ENCODE assay signal across 9 cellular contexts in the genomic region with DNA sequence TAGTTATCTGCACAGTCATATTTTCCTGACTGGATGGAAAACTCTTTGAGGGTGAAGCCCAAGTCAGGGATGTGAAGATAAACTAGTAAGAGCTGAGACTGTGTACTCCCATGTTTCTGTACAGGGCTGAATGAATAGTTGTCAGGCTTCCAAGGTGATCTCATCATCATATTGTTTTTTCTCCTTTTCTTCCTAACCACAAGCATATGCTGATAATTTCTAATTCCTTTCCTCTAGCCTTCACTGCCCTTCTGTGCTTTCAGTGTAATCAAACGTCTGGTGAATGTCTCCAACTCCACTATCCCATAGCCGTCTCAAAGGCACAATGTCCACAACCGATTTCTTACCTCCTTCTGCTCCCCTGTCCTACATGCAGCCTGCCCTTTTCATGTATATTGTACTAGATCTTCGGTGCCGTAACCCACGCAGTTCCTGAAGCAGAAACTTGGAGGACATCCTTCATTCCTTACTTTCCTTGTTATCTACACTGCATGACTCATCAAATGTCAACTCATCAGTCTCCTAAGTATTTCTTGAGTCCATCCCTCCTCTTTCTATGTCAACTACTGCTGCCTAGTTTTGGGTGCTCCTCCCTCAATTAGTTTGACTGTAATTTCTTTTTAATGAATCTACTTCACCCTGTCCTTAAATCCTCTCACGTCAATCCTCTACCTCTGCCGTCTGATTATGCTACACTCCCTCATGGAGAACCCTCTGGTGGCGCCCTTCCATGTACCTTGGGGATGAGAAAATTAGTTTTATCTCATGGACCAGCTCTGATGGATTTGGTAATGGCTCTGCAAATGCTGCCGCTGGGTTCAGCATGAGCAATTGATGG. TPM values are rescaled to one million over a fixed set of nuclear protein-coding genes. Genes with fewer than 3 reads are reported as not detected.
DNase-seq lines count a peak whose midpoint lies in the region; ATAC-seq and TF ChIP-seq lines count a peak whose summit lies in the region.
"Had no signal": no experiment of that assay in that cellular context is flagged by ENCODE, and none has a peak within 500 bp of the region (broad histone marks: within the 10 kb centered on the region; RNA-seq: fewer than 3 reads in every experiment).

No MANE protein-coding gene starts in this region.

- peak; percentile 84 for ATAC-seq in RWPE2 (ENCODE audit: low read depth)
- no peak for ATAC-seq in HG03039 (IDR thresholded peaks at IDR 0.05; ENCODE audit: unreplicated experiment)

- no peaks in the 10 kb centered on the region for H3K27me3 ChIP-seq in RWPE2 (ENCODE audit: insufficient read depth, poor library complexity, severe bottlenecking)
- no peaks in the 10 kb centered on the region for H3K27me3 ChIP-seq in effector memory CD4-positive, alpha-beta T cell (replicated peaks; ENCODE audit: control insufficient read depth, insufficient read depth, low read length, poor library complexity, severe bottlenecking)

- H3K36me3 ChIP-seq in RWPE2 (ENCODE audit: low read depth), result peaks cover 11% of the 10 kb centered on the region
- peaks cover 4% of the 10 kb centered on the region for H3K36me3 ChIP-seq in effector memory CD4-positive, alpha-beta T cell (ENCODE audit: control insufficient read depth, insufficient read depth, low read length)

- H3K4me3 ChIP-seq in RWPE2 (ENCODE audit: severe bottlenecking), result no peak overlapping the region
- H3K4me3 ChIP-seq in fibroblast of mammary gland (ENCODE audit: control insufficient read depth, low read depth, low read length), result peak overlapping the region; percentile 53
- H3K4me3 ChIP-seq in effector memory CD4-positive, alpha-beta T cell (ENCODE audit: insufficient read depth, low read depth, low read length, poor library complexity, severe bottlenecking), result no peak overlapping the region

- H3K9me3 ChIP-seq in RWPE2 (ENCODE audit: severe bottlenecking), result no peaks in the 10 kb centered on the region
- H3K9me3 ChIP-seq in effector memory CD4-positive, alpha-beta T cell (ENCODE audit: control insufficient read depth, low read length), result no peaks in the 10 kb centered on the region

- H3K4me1 ChIP-seq in RWPE2 (ENCODE audit: insufficient read depth, poor library complexity, severe bottlenecking), result peaks cover 17% of the 10 kb centered on the region
- H3K4me1 ChIP-seq in effector memory CD4-positive, alpha-beta T cell (ENCODE audit: control insufficient read depth, insufficient read depth, low read length, poor library complexity, severe bottlenecking), result peaks cover 4% of the 10 kb centered on the region

- peak overlapping the region; percentile 26 for H3K27ac ChIP-seq in RWPE2 (ENCODE audit: poor library complexity, severe bottlenecking)
- no peak overlapping the region for H3K27ac ChIP-seq in effector memory CD4-positive, alpha-beta T cell (ENCODE audit: insufficient read depth, low read length, poor library complexity, severe bottlenecking)

- DNase-seq in ELR (ENCODE audit: low read depth) (peak; percentile 84), RWPE2 (ENCODE audit: low spot score) (no peak), fibroblast of mammary gland (ENCODE audit: low read depth) (peak; percentile 96), renal cortical epithelial cell (ENCODE audit: low read depth) (peak; percentile 87), NCI-H128 (lab: John Stamatoyannopoulos, UW; ENCODE audit: unreplicated experiment) (no peak)
- DNase-seq in effector memory CD4-positive, alpha-beta T cell, result no peak
- DNase-seq in activated CD8-positive, alpha-beta memory T cell treated with anti-CD3 and anti-CD28 coated beads, Interleukin-2, amount 50 U/mL, for 48 hours, result no peak
- DNase-seq: activated CD4-positive, CD25-positive, alpha-beta regulatory T cell treated with anti-CD3 and anti-CD28 coated beads, Interleukin-2, amount 50 U/mL, for 72 hours had no signal

- TF ChIP-seq CTCF in RWPE2 (IDR thresholded peaks at IDR 0.05; ENCODE audit: poor library complexity, severe bottlenecking), result no peak
- no peak for TF ChIP-seq CTCF in fibroblast of mammary gland (conservative IDR thresholded peaks at IDR 0.05; ENCODE audit: control insufficient read depth, insufficient read depth, low read depth, low read length)

RNA-seq across cellular contexts. Expression of a gene that starts 21.9 kb away (rescaled TPM):
- total RNA-seq in renal cortical epithelial cell, result 10.6 and 59.0 TPM in 2 replicates

Comparison
In these comparisons a context has a peak if more than half of its experiments do, and no peak if none do; other contexts are left out.
1. DNase-seq: peak in ELR (single experiment), fibroblast of mammary gland (single experiment) and renal cortical epithelial cell (single experiment); none in RWPE2 (single experiment), effector memory CD4-positive, alpha-beta T cell (0 of 3), NCI-H128 (single experiment) and activated CD8-positive, alpha-beta memory T cell treated with anti-CD3 and anti-CD28 coated beads, Interleukin-2, amount 50 U/mL, for 48 hours (single experiment).